Comparison of ENCODE assay signal across 11 cellular contexts in the genomic region with DNA sequence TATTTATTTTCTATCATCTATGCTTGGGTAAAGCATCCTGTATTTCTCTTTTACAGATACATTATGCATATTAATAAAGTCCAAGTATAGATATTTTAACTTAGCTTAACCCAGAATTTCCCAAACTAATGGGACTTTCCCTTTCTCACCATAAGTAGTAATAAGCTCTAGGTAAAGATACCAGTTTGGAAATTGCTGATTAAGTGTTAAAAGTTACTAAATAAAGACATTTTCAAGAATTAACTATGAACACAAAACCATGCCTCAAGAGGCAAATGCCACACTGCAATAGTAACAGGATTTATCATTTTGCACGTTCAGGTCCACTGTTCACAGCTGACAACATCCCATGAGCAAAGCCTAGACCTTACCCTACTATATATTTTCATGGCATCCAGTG.
"Had no signal": no experiment of that assay in that cellular context is flagged by ENCODE, and none has a peak within 500 bp of the region (broad histone marks: within the 10 kb centered on the region; RNA-seq: fewer than 3 reads in every experiment).

No MANE protein-coding gene starts in this region.

- H3K4me1 ChIP-seq: HAP-1 had no signal

- FAIRE-seq: H1, H54 had no signal

- H3K27ac Mint-ChIP-seq: GM23338, H9, HFFc6 had no signal

- H2AFZ ChIP-seq: GM23248, GM23338 had no signal

- H3K4me3 ChIP-seq: GM23248, GM23338, HAP-1 had no signal

- H3K9ac ChIP-seq: GM23248 had no signal

- H3K4me2 ChIP-seq: GM23338 had no signal

- H3K4me1 Mint-ChIP-seq: GM23338 had no signal

- H3K4me3 Mint-ChIP-seq: GM23338, H9, HFFc6 had no signal

- H3K36me3 ChIP-seq: HAP-1 had no signal

- H3K9me3 ChIP-seq: HAP-1 had no signal

- ATAC-seq: GM23338, HCT116 had no signal

- H3K27ac ChIP-seq: GM23248 had no signal

- DNase-seq: GM23248, GOT3, H7, H9, HCEC 1CT, HFFc6 had no signal
